In the genomic region with DNA sequence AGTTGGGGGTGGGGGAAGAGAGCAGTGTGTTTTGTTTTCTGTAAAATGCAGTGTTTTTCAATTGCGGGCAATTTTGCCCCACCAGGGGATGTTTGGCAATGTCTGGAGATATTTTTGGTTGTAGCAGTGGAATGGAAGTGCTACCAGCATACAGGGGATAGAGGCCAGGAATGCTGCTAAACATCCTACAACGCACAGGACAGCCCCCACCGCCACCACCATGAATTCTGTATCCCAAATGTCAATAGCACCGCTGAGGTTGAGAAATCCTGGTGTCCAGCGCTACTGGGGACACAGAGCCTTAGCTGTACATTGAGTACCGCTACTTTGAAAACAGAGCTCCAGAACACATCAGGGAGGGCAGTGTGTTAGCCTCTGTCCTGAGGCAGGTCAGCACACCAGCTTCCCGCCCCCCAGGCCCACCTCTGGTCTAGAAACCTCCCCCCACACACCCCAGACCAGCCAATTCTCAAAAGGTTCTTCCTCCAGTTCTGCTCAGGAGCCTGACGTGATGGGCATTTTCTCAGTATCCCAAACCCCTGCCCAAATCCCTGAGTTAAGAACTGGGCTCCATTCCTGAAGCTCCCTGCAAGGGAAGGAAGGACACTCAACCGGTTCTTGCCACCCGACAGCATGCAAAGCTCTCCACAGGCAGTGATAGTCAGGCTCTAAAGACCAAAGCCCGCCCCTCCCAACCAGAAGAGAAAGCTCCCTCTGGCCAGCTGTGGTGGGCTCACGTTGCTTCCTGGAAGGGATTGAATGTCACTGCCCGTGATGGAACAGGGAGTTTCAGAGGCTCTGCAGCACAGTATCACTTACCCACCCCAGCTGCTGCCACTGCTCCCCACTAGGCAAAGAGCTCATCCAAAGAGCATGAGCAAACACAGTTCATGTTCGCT, we compare ENCODE assay signal across 12 cellular contexts.
DNase-seq lines count a peak whose midpoint lies in the region; ATAC-seq and TF ChIP-seq lines count a peak whose summit lies in the region.
"Had no signal": no experiment of that assay in that cellular context is flagged by ENCODE, and none has a peak within 500 bp of the region (broad histone marks: within the 10 kb centered on the region; RNA-seq: fewer than 3 reads in every experiment).

No MANE protein-coding gene starts in this region.

- H3K27me3 ChIP-seq in gastrocnemius medialis, result no peaks in the 10 kb centered on the region

- peaks cover 60 to 69% of the 10 kb centered on the region in 2 donors for H3K4me1 ChIP-seq in gastrocnemius medialis

- peak; percentile 60 for DNase-seq in DMS153 (lab: John Stamatoyannopoulos, UW)
- DNase-seq in DMS153 treated with DMSO at 0.1 percent for 48 hours (lab: John Stamatoyannopoulos, UW; ENCODE audit: unreplicated experiment), result no peak
- peak; percentile 60 for DNase-seq in NCI-H345 (lab: John Stamatoyannopoulos, UW)
- DNase-seq in coronary artery (ENCODE audit: low spot score), result no peak
- peak; percentile 87 to 96 for DNase-seq in gastrocnemius medialis
- DNase-seq: caudate nucleus; stimulated activated naive B cell treated with anti-CD40 and anti-IgM and Interleukin-4, amounts not matched to agents 10 μg/mL and 1 μg/mL and 100 μg/mL, for 72 hours had no signal

- in situ Hi-C loops in gastrocnemius medialis (cut with MboI; ENCODE audit: low sequenced_read_pairs in 4 of 4), result no loop called here

- H3K27ac ChIP-seq in coronary artery, result no peak overlapping the region
- H3K27ac ChIP-seq in gastrocnemius medialis, result peak overlapping the region; percentile 87 to 97 (median 92)
- H3K27ac ChIP-seq: 22Rv1, SK-N-MC had no signal

- peak; percentile 36 to 46 for TF ChIP-seq POLR2A in gastrocnemius medialis (IDR thresholded peaks at IDR 0.05)

- ATAC-seq in gastrocnemius medialis (peak; percentile 73 to 77), HG03139 (IDR thresholded peaks at IDR 0.05; ENCODE audit: unreplicated experiment) (no peak), GM18502 (IDR thresholded peaks at IDR 0.05; ENCODE audit: poor library complexity, unreplicated experiment) (no peak), GM18861 (IDR thresholded peaks at IDR 0.05; ENCODE audit: unreplicated experiment) (no peak)
- ATAC-seq: stimulated activated naive B cell treated with anti-CD40 and anti-IgM and Interleukin-4, amounts not matched to agents 10 μg/mL and 1 μg/mL and 100 μg/mL, for 72 hours had no signal

- TF ChIP-seq CTCF in coronary artery (IDR thresholded peaks at IDR 0.05) (no peak), gastrocnemius medialis (IDR thresholded peaks at IDR 0.05 in 4 of 5, conservative IDR thresholded peaks at IDR 0.05 in 1 of 5) (no peak)

- H3K9me3 ChIP-seq in gastrocnemius medialis, result no peaks in the 10 kb centered on the region

- H3K4me3 ChIP-seq in coronary artery, result peak overlapping the region; percentile 9
- H3K4me3 ChIP-seq in gastrocnemius medialis, result peak overlapping the region in 2 of 4 donors; percentile 9 to 24
- H3K4me3 ChIP-seq: SK-N-MC had no signal

- H3K36me3 ChIP-seq in gastrocnemius medialis, result no peaks in the 10 kb centered on the region

- intact Hi-C loops in gastrocnemius medialis (cut with DNase I; ENCODE audit: low total_unique reads), result loop anchor here (1.0 to 10.0 kb wide), 6 partner anchors 36 to 590 kb away; no protein-coding TSS in a partner anchor

Comparison
In these comparisons a context has a peak if more than half of its experiments do, and no peak if none do; other contexts are left out.
1. DNase-seq: peak in DMS153 (single experiment), NCI-H345 (single experiment) and gastrocnemius medialis (2 of 2); none in DMS153 treated with DMSO at 0.1 percent for 48 hours (single experiment) and coronary artery (single experiment).
2. H3K27ac ChIP-seq: peak in gastrocnemius medialis (4 of 4); none in coronary artery (0 of 2).
3. ATAC-seq: peak in gastrocnemius medialis (2 of 2); none in HG03139 (single experiment), GM18502 (single experiment) and GM18861 (single experiment).